In the genomic region with DNA sequence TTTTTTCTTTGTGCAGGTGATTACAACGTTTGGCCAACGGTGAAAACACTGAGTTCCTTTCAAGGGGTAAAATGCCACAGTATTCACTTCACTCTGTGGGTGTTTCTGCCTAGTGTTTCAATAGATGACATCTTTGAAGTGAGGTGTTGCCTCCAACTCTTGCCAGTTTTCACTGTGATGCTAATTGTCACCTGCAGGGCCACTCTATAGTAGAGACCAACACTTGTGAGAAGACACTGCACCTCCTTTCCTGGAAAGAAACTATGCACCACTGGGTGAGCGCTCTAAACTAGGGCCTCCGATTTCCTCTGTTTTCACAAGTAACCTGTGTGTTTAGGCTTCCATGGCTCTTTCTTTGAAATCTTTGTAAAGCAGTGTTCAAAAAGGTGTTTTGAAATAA, we compare ENCODE assay signal across 18 cellular contexts.
A peak's percentile ranks its signal among the peaks of the same experiment; 100 is the strongest.
DNase-seq lines count a peak whose midpoint lies in the region; ATAC-seq, FAIRE-seq and TF ChIP-seq lines count a peak whose summit lies in the region.
"Had no signal": no experiment of that assay in that cellular context is flagged by ENCODE, and none has a peak within 500 bp of the region (broad histone marks: within the 10 kb centered on the region; RNA-seq: fewer than 3 reads in every experiment).

No MANE protein-coding gene starts in this region.

- TF ChIP-seq CTCF in WTC11 (IDR thresholded peaks at IDR 0.05), result no peak

- no peak for FAIRE-seq in urothelium cell line (lab: Jason Lieb, UNC)

- peaks cover 7% of the 10 kb centered on the region; the same call in 1 of the 2 replicates for H3K9me3 Mint-ChIP-seq in WTC11
- H3K9me3 Mint-ChIP-seq in stimulated activated memory B cell treated with anti-CD40 and anti-IgM and Interleukin-4, amounts not matched to agents 10 μg/mL and 1 μg/mL and 100 μg/mL, for 72 hours, result no peaks in the 10 kb centered on the region

- H3K4me3 Mint-ChIP-seq in WTC11, result no peak overlapping the region
- H3K4me3 Mint-ChIP-seq in stimulated activated memory B cell treated with anti-CD40 and anti-IgM and Interleukin-4, amounts not matched to agents 10 μg/mL and 1 μg/mL and 100 μg/mL, for 72 hours, result no peak overlapping the region
- H3K4me3 Mint-ChIP-seq: CD8-positive, alpha-beta memory T cell had no signal

- DNase-seq in WTC11 (ENCODE audit: low spot score) (peak; percentile 17), iPS DF 6.9 (ENCODE audit: low read depth, low spot score) (peak; percentile 47), aorta (no peak), urothelium cell line (ENCODE audit: low spot score) (no peak), DMS53 (lab: John Stamatoyannopoulos, UW) (no peak)
- DNase-seq: ACHN; C1 segment of cervical spinal cord; CD8-positive, alpha-beta memory T cell; DMS79 treated with DMSO at 0.1 percent for 48 hours; H7; KBM-7; NCI-H1105 treated with DMSO at 0.1 percent for 48 hours; NCI-H1694 treated with DMSO at 0.1 percent for 48 hours; NCI-H510A treated with DMSO at 0.1 percent for 48 hours had no signal

- H3K36me3 Mint-ChIP-seq in WTC11, result peaks cover 5% of the 10 kb centered on the region; the same call in 1 of the 2 replicates
- H3K36me3 Mint-ChIP-seq in stimulated activated memory B cell treated with anti-CD40 and anti-IgM and Interleukin-4, amounts not matched to agents 10 μg/mL and 1 μg/mL and 100 μg/mL, for 72 hours, result no peaks in the 10 kb centered on the region
- H3K36me3 Mint-ChIP-seq: CD8-positive, alpha-beta memory T cell had no signal

- no peaks in the 10 kb centered on the region for H3K36me3 ChIP-seq in HUES48 (ENCODE audit: control insufficient read depth, insufficient read depth, low read length)
- no peaks in the 10 kb centered on the region for H3K36me3 ChIP-seq in iPS DF 6.9 (ENCODE audit: control insufficient read depth, insufficient read depth, low read length)
- no peaks in the 10 kb centered on the region for H3K36me3 ChIP-seq in aorta (ENCODE audit: control insufficient read depth in 1 of 2, insufficient read depth in 2 of 2, low read length in 1 of 2)

- no CpG with 5 or more reads among the region's 4 CpGs for WGBS in iPS DF 6.9 (ENCODE audit: insufficient coverage, insufficient read length)
- WGBS in aorta, 2 donors, result 50 to 52% methylated on average over 4 of the region's 4 CpGs

- peaks cover 18% of the 10 kb centered on the region; the same call in 1 of the 2 replicates for H3K4me1 ChIP-seq in HUES48 (ENCODE audit: control insufficient read depth, insufficient read depth, low read length)
- peaks cover 2% of the 10 kb centered on the region; the same call in 1 of the 2 replicates for H3K4me1 ChIP-seq in iPS DF 6.9 (ENCODE audit: control insufficient read depth, insufficient read depth, low read length)
- peaks cover 7% of the 10 kb centered on the region in 2 donors for H3K4me1 ChIP-seq in aorta (ENCODE audit: control insufficient read depth in 1 of 2, insufficient read depth in 2 of 2, low read length in 2 of 2)

- intact Hi-C loops in aorta (cut with DNase I), result no loop called here

- no peaks in the 10 kb centered on the region for H3K27me3 ChIP-seq in HUES48 (ENCODE audit: control insufficient read depth, insufficient read depth, low read length)
- peaks cover 1% of the 10 kb centered on the region; the same call in 1 of the 2 replicates for H3K27me3 ChIP-seq in iPS DF 6.9 (ENCODE audit: control insufficient read depth, insufficient read depth, low read length)
- no peaks in the 10 kb centered on the region for H3K27me3 ChIP-seq in aorta (ENCODE audit: control insufficient read depth in 1 of 2, insufficient read depth in 2 of 2, low read length in 1 of 2)

- peak overlapping the region; percentile 59 for H3K27ac ChIP-seq in HUES48 (ENCODE audit: low read depth, low read length)
- H3K27ac ChIP-seq in iPS DF 6.9 (ENCODE audit: low read length), result no peak overlapping the region
- H3K27ac ChIP-seq in aorta (ENCODE audit: low read depth in 1 of 2, low read length in 2 of 2), result peak overlapping the region; percentile 39 to 51

- ATAC-seq in WTC11 (peak; percentile 100), aorta (ENCODE audit: low FRiP score) (no peak)
- no peak for ATAC-seq in stimulated activated memory B cell treated with anti-CD40 and anti-IgM and Interleukin-4, amounts not matched to agents 10 μg/mL and 1 μg/mL and 100 μg/mL, for 72 hours
- ATAC-seq: Panc1, Right ventricle myocardium inferior had no signal

- POLR2A ChIA-PET in WTC11 (lab: Charles Lee), result no interaction called here

- no peak overlapping the region for H3K27ac Mint-ChIP-seq in WTC11
- H3K27ac Mint-ChIP-seq in stimulated activated memory B cell treated with anti-CD40 and anti-IgM and Interleukin-4, amounts not matched to agents 10 μg/mL and 1 μg/mL and 100 μg/mL, for 72 hours, result no peak overlapping the region

- no peak overlapping the region for H3K9ac ChIP-seq in HUES48 (ENCODE audit: low read depth, low read length)

- CTCF ChIA-PET in WTC11 (lab: Charles Lee), result no interaction called here

- no peak overlapping the region for H3K4me3 ChIP-seq in HUES48 (ENCODE audit: low read depth, low read length)
- no peak overlapping the region for H3K4me3 ChIP-seq in iPS DF 6.9 (ENCODE audit: low read length)
- no peak overlapping the region for H3K4me3 ChIP-seq in aorta (ENCODE audit: low read length in 2 of 2)

- peaks cover 34% of the 10 kb centered on the region for H3K4me1 Mint-ChIP-seq in WTC11
- no peaks in the 10 kb centered on the region for H3K4me1 Mint-ChIP-seq in stimulated activated memory B cell treated with anti-CD40 and anti-IgM and Interleukin-4, amounts not matched to agents 10 μg/mL and 1 μg/mL and 100 μg/mL, for 72 hours
- H3K4me1 Mint-ChIP-seq: CD8-positive, alpha-beta memory T cell had no signal

- H3K9me3 ChIP-seq in HUES48 (ENCODE audit: control insufficient read depth, insufficient read depth, low read length), result no peaks in the 10 kb centered on the region
- H3K9me3 ChIP-seq in iPS DF 6.9 (ENCODE audit: control insufficient read depth, insufficient read depth, low read length), result no peaks in the 10 kb centered on the region
- H3K9me3 ChIP-seq in aorta (ENCODE audit: control insufficient read depth, low read length), result no peaks in the 10 kb centered on the region

- peaks cover 41% of the 10 kb centered on the region for H3K27me3 Mint-ChIP-seq in WTC11 (ENCODE audit: low read depth)
- no peaks in the 10 kb centered on the region for H3K27me3 Mint-ChIP-seq in stimulated activated memory B cell treated with anti-CD40 and anti-IgM and Interleukin-4, amounts not matched to agents 10 μg/mL and 1 μg/mL and 100 μg/mL, for 72 hours
- H3K27me3 Mint-ChIP-seq: CD8-positive, alpha-beta memory T cell had no signal

TF ChIP-seq in WTC11, 78 proteins besides CTCF, POLR2A, EP300 and RAD21:
- TF ChIP-seq ZNF423 (CRISPR knock-in tag; IDR thresholded peaks at IDR 0.05) (peak; percentile 54; the same call in 1 of the 2 replicates), GRHL2 (CRISPR knock-in tag; IDR thresholded peaks at IDR 0.05; ENCODE audit: insufficient replicate concordance, severe bottlenecking) (no peak), HMGA2 (CRISPR knock-in tag; IDR thresholded peaks at IDR 0.05) (no peak), ZNF232 (CRISPR knock-in tag; IDR thresholded peaks at IDR 0.05) (no peak), SP1 (CRISPR knock-in tag; conservative IDR thresholded peaks at IDR 0.05) (0 out of 2 replicates have a peak, but pooled peaks have one; percentile 32)

Comparison
In these comparisons a context has a peak if more than half of its experiments do, and no peak if none do; other contexts are left out.
1. DNase-seq: peak in WTC11 (single experiment) and iPS DF 6.9 (single experiment); none in aorta (0 of 2), urothelium cell line (single experiment) and DMS53 (single experiment).